7 cellular contexts compared by ENCODE assay signal in the genomic region with DNA sequence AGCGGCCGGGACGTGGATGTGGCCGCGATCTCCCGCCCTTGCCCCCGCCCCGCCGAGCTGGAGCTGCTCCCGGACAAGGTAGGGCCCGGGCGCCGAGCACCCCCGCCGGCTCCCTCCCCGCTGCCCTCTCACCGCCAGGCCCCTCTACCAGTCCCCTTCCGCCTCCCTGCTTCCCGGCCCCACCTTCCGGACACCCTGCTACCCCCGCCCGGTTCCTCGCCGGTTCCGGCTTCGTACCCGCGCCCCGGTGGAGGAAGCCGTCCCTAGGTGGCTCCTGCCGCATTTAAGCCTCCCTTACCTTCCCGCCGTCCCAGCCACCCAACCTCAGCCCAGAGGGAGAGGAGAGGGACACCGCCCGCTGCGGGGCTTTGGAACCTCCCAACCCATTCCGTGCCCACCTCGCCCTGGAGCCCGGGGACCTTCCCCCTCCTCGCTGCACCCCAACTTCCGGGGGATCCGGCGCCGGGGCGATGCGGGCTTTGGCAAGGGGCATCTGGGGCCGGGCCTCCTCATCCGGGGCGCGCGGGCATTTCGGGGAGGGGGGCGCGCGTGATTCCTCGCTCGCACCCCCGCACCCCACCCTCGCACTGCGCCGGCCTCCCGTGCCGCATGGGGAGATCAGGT. TPM values are rescaled to one million over a fixed set of nuclear protein-coding genes. Genes with fewer than 3 reads are reported as not detected.
A peak's percentile ranks its signal among the peaks of the same experiment; 100 is the strongest.
DNase-seq lines count a peak whose midpoint lies in the region; ATAC-seq and TF ChIP-seq lines count a peak whose summit lies in the region.

No MANE protein-coding gene starts in this region.

- H3K4me1 ChIP-seq in OCI-LY3 (ENCODE audit: low read length) (peaks cover 31% of the 10 kb centered on the region), parathyroid adenoma (peaks cover 4% of the 10 kb centered on the region), upper lobe of left lung (peaks cover 31 to 48% (median 44%) of the 10 kb centered on the region in 4 donors)

- H3K4me2 ChIP-seq in OCI-LY3 (ENCODE audit: low read length) (peak overlapping the region; percentile 32), parathyroid adenoma (ENCODE audit: low read length) (peak overlapping the region; percentile 59)

- ATAC-seq in GM18873 (IDR thresholded peaks at IDR 0.05; ENCODE audit: low FRiP score, unreplicated experiment) = peak; percentile 19
- ATAC-seq in HG02884 (IDR thresholded peaks at IDR 0.05; ENCODE audit: unreplicated experiment) = peak; percentile 24
- ATAC-seq in upper lobe of left lung (ENCODE audit: low FRiP score in 2 of 2) = peak; percentile 71 to 72

- H3K27ac ChIP-seq in OCI-LY3 (ENCODE audit: low read length) (peak overlapping the region; percentile 88), parathyroid adenoma (peak overlapping the region; percentile 45), upper lobe of left lung (peak overlapping the region; percentile 93 to 100 (median 98))

- 0% methylated on average over 3 to 47 of the region's 63 CpGs for WGBS in upper lobe of left lung, 2 donors

- TF ChIP-seq EP300 in upper lobe of left lung (IDR thresholded peaks at IDR 0.05) = no peak

- TF ChIP-seq POLR2A in upper lobe of left lung (IDR thresholded peaks at IDR 0.05) = no peak

- H3K9ac ChIP-seq in OCI-LY3 (ENCODE audit: low read length) = peak overlapping the region; percentile 95
- H3K9ac ChIP-seq in parathyroid adenoma = no peak overlapping the region

- H2AFZ ChIP-seq in OCI-LY3 (ENCODE audit: low read depth, low read length) (no peak overlapping the region), parathyroid adenoma (peak overlapping the region; percentile 91)

- H3K79me2 ChIP-seq in OCI-LY3 (ENCODE audit: low read length) = peaks cover 64% of the 10 kb centered on the region
- H3K79me2 ChIP-seq in parathyroid adenoma = peaks cover 16% of the 10 kb centered on the region

- TF ChIP-seq CTCF in OCI-LY3 (IDR thresholded peaks at IDR 0.05; ENCODE audit: low read depth, low read length) (no peak), parathyroid adenoma (IDR thresholded peaks at IDR 0.05) (no peak), upper lobe of left lung (IDR thresholded peaks at IDR 0.05) (peak in 2 of 6 experiments; percentile 3 to 9)

- H4K20me1 ChIP-seq in OCI-LY3 (ENCODE audit: insufficient read depth, low read length) = peaks cover 27% of the 10 kb centered on the region

- H3K27me3 ChIP-seq in OCI-LY3 (ENCODE audit: low read depth, low read length) (no peaks in the 10 kb centered on the region), parathyroid adenoma (ENCODE audit: control insufficient read depth, insufficient read depth, low read length) (no peaks in the 10 kb centered on the region), upper lobe of left lung (no peaks in the 10 kb centered on the region)

- peak; percentile 49 for DNase-seq in activated effector memory CD4-positive, alpha-beta T cell treated with Interleukin-2 at 50 U/mL for 16 hours
- DNase-seq in globus pallidus (ENCODE audit: low spot score) (peak; percentile 31), upper lobe of left lung (peak; percentile 67 to 92)

- H3K36me3 ChIP-seq in OCI-LY3 (replicated peaks; ENCODE audit: low read depth, low read length) = peaks cover 4% of the 10 kb centered on the region
- H3K36me3 ChIP-seq in parathyroid adenoma (ENCODE audit: control insufficient read depth, insufficient read depth, low read length) = no peaks in the 10 kb centered on the region
- H3K36me3 ChIP-seq in upper lobe of left lung = no peaks in the 10 kb centered on the region

- H3K9me3 ChIP-seq in OCI-LY3 (ENCODE audit: insufficient read depth, low read length) (no peaks in the 10 kb centered on the region), parathyroid adenoma (ENCODE audit: control insufficient read depth, low read length) (no peaks in the 10 kb centered on the region), upper lobe of left lung (no peaks in the 10 kb centered on the region)

- H3K4me3 ChIP-seq in OCI-LY3 (ENCODE audit: low read length) (peak overlapping the region; percentile 96), parathyroid adenoma (ENCODE audit: low read depth, low read length) (peak overlapping the region; percentile 66), upper lobe of left lung (peak overlapping the region; percentile 60 to 98 (median 80))

RNA-seq across cellular contexts. Expression of a gene that starts 0.5 kb away (rescaled TPM):
- 10 to 100 TPM; 23.0 to 57.6 (median 37.4) TPM for total RNA-seq in upper lobe of left lung

Comparison
In these comparisons a context has a peak if more than half of its experiments do, and no peak if none do; other contexts are left out.
1. Peak in every context shown above with its lines: DNase-seq, ATAC-seq, H3K4me3 ChIP-seq and H3K27ac ChIP-seq.
2. ATAC-seq: peak in every context shown above with its lines; median percentile 72 in upper lobe of left lung; 24 in HG02884; 19 in GM18873.
3. H3K27ac ChIP-seq: peak in every context shown above with its lines; median percentile 98 in upper lobe of left lung; 88 in OCI-LY3; 45 in parathyroid adenoma.